ENCODE assay signal across 16 cellular contexts in genomic region chr6:80640176-80640575, GRCh38.
DNase-seq lines count a peak whose midpoint lies in the region; TF ChIP-seq lines count a peak whose summit lies in the region.
"Had no signal": no experiment of that assay in that cellular context is flagged by ENCODE, and none has a peak within 500 bp of the region (broad histone marks: within the 10 kb centered on the region; RNA-seq: fewer than 3 reads in every experiment).

No MANE protein-coding gene starts in this region.

- no peak overlapping the region for H2AFZ ChIP-seq in GM23248
- no peak overlapping the region for H2AFZ ChIP-seq in MM.1S (ENCODE audit: low read length)
- H2AFZ ChIP-seq in smooth muscle cell (ENCODE audit: low read depth): no peak overlapping the region
- H2AFZ ChIP-seq in hepatocyte: no peak overlapping the region
- no peak overlapping the region for H2AFZ ChIP-seq in PC-9

- no peak overlapping the region for H3K4me2 ChIP-seq in GM23248 (ENCODE audit: unreplicated experiment)
- H3K4me2 ChIP-seq in MM.1S (ENCODE audit: low read depth, low read length): peak overlapping the region; percentile 36
- H3K4me2 ChIP-seq in smooth muscle cell: no peak overlapping the region
- no peak overlapping the region for H3K4me2 ChIP-seq in hepatocyte
- H3K4me2 ChIP-seq in PC-9: no peak overlapping the region
- H3K4me2 ChIP-seq: BLaER1 had no signal

- H3K9me3 ChIP-seq in GM23248 (ENCODE audit: low read depth) (no peaks in the 10 kb centered on the region), MM.1S (replicated peaks; ENCODE audit: insufficient read depth, low read length) (no peaks in the 10 kb centered on the region), smooth muscle cell (replicated peaks; ENCODE audit: low read depth) (no peaks in the 10 kb centered on the region), hepatocyte (ENCODE audit: low read depth) (no peaks in the 10 kb centered on the region), PC-9 (ENCODE audit: insufficient read depth, low read depth) (no peaks in the 10 kb centered on the region)
- H3K9me3 ChIP-seq: BLaER1, Peyer's patch had no signal

- no peaks in the 10 kb centered on the region for H3K79me2 ChIP-seq in GM23248 (ENCODE audit: insufficient read depth)
- no peaks in the 10 kb centered on the region for H3K79me2 ChIP-seq in MM.1S (ENCODE audit: low read length)
- H3K79me2 ChIP-seq in smooth muscle cell (ENCODE audit: low read depth): no peaks in the 10 kb centered on the region
- H3K79me2 ChIP-seq in hepatocyte: no peaks in the 10 kb centered on the region
- no peaks in the 10 kb centered on the region for H3K79me2 ChIP-seq in PC-9 (ENCODE audit: low read depth)

- DNase-seq in GM23248: peak; percentile 17
- DNase-seq in MM.1S: peak; percentile 87
- DNase-seq in fibroblast of pulmonary artery (ENCODE audit: low read depth): peak; percentile 25
- no peak for DNase-seq in smooth muscle cell (lab: John Stamatoyannopoulos, UW; ENCODE audit: unreplicated experiment)
- no peak for DNase-seq in hepatocyte (ENCODE audit: low spot score)
- DNase-seq in PC-9: no peak
- DNase-seq in AG20443 (ENCODE audit: low spot score): no peak
- DNase-seq: CD8-positive, alpha-beta memory T cell; DND-41; GF-D8; NCI-H1417 treated with DMSO at 0.1 percent for 48 hours; NCI-H2029; NCI-H510A treated with DMSO at 0.1 percent for 48 hours; Peyer's patch; Right ventricle myocardium superior had no signal

- no peaks in the 10 kb centered on the region for H3K27me3 ChIP-seq in GM23248 (replicated peaks; ENCODE audit: insufficient read depth)
- no peaks in the 10 kb centered on the region for H3K27me3 ChIP-seq in MM.1S (replicated peaks; ENCODE audit: insufficient read depth, low read length)
- no peaks in the 10 kb centered on the region for H3K27me3 ChIP-seq in smooth muscle cell (ENCODE audit: low read depth)
- no peaks in the 10 kb centered on the region for H3K27me3 ChIP-seq in hepatocyte
- H3K27me3 ChIP-seq in PC-9 (ENCODE audit: insufficient read depth, low read depth): no peaks in the 10 kb centered on the region
- H3K27me3 ChIP-seq: BLaER1, Peyer's patch had no signal

- no peak overlapping the region for H3K27ac ChIP-seq in GM23248
- peak overlapping the region; percentile 81; the same call in 1 of the 2 replicates for H3K27ac ChIP-seq in MM.1S (ENCODE audit: low read length)
- H3K27ac ChIP-seq in smooth muscle cell (ENCODE audit: low read depth): peak overlapping the region; percentile 92
- H3K27ac ChIP-seq in hepatocyte: no peak overlapping the region
- H3K27ac ChIP-seq in PC-9: no peak overlapping the region
- H3K27ac ChIP-seq: BLaER1, Peyer's patch had no signal

- no TSS peak for BruUV-seq in PC-9 (replicated peaks; lab: Mats Ljungman, UMichigan)

- H3K4me3 ChIP-seq in GM23248: no peak overlapping the region
- no peak overlapping the region for H3K4me3 ChIP-seq in MM.1S (ENCODE audit: low read length)
- no peak overlapping the region for H3K4me3 ChIP-seq in fibroblast of pulmonary artery (replicated peaks; ENCODE audit: low read depth, low read length)
- H3K4me3 ChIP-seq in smooth muscle cell: no peak overlapping the region
- H3K4me3 ChIP-seq in hepatocyte: no peak overlapping the region
- H3K4me3 ChIP-seq in PC-9: no peak overlapping the region
- H3K4me3 ChIP-seq: BLaER1, Peyer's patch had no signal

- in situ Hi-C loops in GM23248 (cut with MboI): no loop called here

- H3F3A ChIP-seq in GM23248 (ENCODE audit: insufficient read depth): peaks cover 37% of the 10 kb centered on the region; the same call in 1 of the 2 replicates
- peaks cover 26% of the 10 kb centered on the region for H3F3A ChIP-seq in MM.1S (ENCODE audit: insufficient read depth, low read length)
- H3F3A ChIP-seq in smooth muscle cell (ENCODE audit: low read depth): no peaks in the 10 kb centered on the region
- no peaks in the 10 kb centered on the region for H3F3A ChIP-seq in PC-9 (ENCODE audit: insufficient read depth, low read depth)

- H3K9ac ChIP-seq in GM23248 (no peak overlapping the region), MM.1S (ENCODE audit: low read length) (no peak overlapping the region), smooth muscle cell (ENCODE audit: low read depth) (no peak overlapping the region)
- H3K9ac ChIP-seq: BLaER1 had no signal

- H3K9me2 ChIP-seq in GM23248 (ENCODE audit: insufficient read depth): no peaks in the 10 kb centered on the region
- H3K9me2 ChIP-seq in MM.1S (replicated peaks; ENCODE audit: insufficient read depth, low read length): no peaks in the 10 kb centered on the region
- no peaks in the 10 kb centered on the region for H3K9me2 ChIP-seq in hepatocyte (replicated peaks; ENCODE audit: insufficient read depth)
- no peaks in the 10 kb centered on the region for H3K9me2 ChIP-seq in PC-9 (ENCODE audit: insufficient read depth)

- H3K36me3 ChIP-seq in GM23248 (ENCODE audit: low read depth) (no peaks in the 10 kb centered on the region), MM.1S (replicated peaks; ENCODE audit: insufficient read depth, low read length) (no peaks in the 10 kb centered on the region), smooth muscle cell (ENCODE audit: low read depth) (no peaks in the 10 kb centered on the region), hepatocyte (replicated peaks; ENCODE audit: insufficient read depth, low read depth) (no peaks in the 10 kb centered on the region), PC-9 (ENCODE audit: low read depth) (no peaks in the 10 kb centered on the region)
- H3K36me3 ChIP-seq: BLaER1, Peyer's patch had no signal

- intact Hi-C loops in PC-9 (cut with micrococcal nuclease; ENCODE audit: unreplicated experiment): no loop called here

- TF ChIP-seq CTCF in MM.1S (IDR thresholded peaks at IDR 0.05; ENCODE audit: low read length): no peak
- TF ChIP-seq CTCF in fibroblast of pulmonary artery (IDR thresholded peaks at IDR 0.05; ENCODE audit: low read length, missing control alignments): no peak
- TF ChIP-seq CTCF in smooth muscle cell (IDR thresholded peaks at IDR 0.05; ENCODE audit: borderline replicate concordance, insufficient read depth, poor library complexity, severe bottlenecking): no peak
- TF ChIP-seq CTCF in hepatocyte (IDR thresholded peaks at IDR 0.05; ENCODE audit: poor library complexity): no peak
- TF ChIP-seq CTCF in PC-9 (conservative IDR thresholded peaks at IDR 0.05): no peak

- H3K4me1 ChIP-seq in GM23248 (ENCODE audit: insufficient read depth) (peaks cover 53% of the 10 kb centered on the region), MM.1S (ENCODE audit: low read length) (peaks cover 44% of the 10 kb centered on the region), smooth muscle cell (ENCODE audit: low read depth) (no peaks in the 10 kb centered on the region), hepatocyte (ENCODE audit: insufficient read depth) (peaks cover 5% of the 10 kb centered on the region), PC-9 (replicated peaks; ENCODE audit: insufficient read depth) (no peaks in the 10 kb centered on the region)
- H3K4me1 ChIP-seq: BLaER1, Peyer's patch had no signal

- H4K20me1 ChIP-seq in GM23248 (ENCODE audit: insufficient read depth) (no peaks in the 10 kb centered on the region), MM.1S (ENCODE audit: insufficient read depth, low read length) (no peaks in the 10 kb centered on the region), smooth muscle cell (ENCODE audit: low read depth) (no peaks in the 10 kb centered on the region), hepatocyte (ENCODE audit: insufficient read depth, poor library complexity, severe bottlenecking) (no peaks in the 10 kb centered on the region), PC-9 (ENCODE audit: insufficient read depth) (no peaks in the 10 kb centered on the region)
- H4K20me1 ChIP-seq: BLaER1 had no signal

- 23 to 35% methylated on average over 1 of the region's 1 CpG for WGBS in GM23248 (ENCODE audit: low coverage in 1 of 2, low lambda C conversion rate in 2 of 2, missing lambda C conversion rate in 2 of 2), 2 experiments
- 62% methylated on average over 1 of the region's 1 CpG for WGBS in smooth muscle cell (ENCODE audit: low lambda C conversion rate)
- WGBS in hepatocyte (ENCODE audit: low lambda C conversion rate, missing lambda C conversion rate): 59% methylated on average over 1 of the region's 1 CpG

- CTCF ChIA-PET in PC-9 (lab: Charles Lee): no interaction called here

- POLR2A ChIA-PET in PC-9 (lab: Charles Lee; ENCODE audit: unreplicated experiment): no interaction called here

Comparison
In these comparisons a context has a peak if more than half of its experiments do, and no peak if none do; other contexts are left out.
1. DNase-seq: peak in GM23248 (single experiment), MM.1S (single experiment) and fibroblast of pulmonary artery (single experiment); none in smooth muscle cell (single experiment), hepatocyte (single experiment), PC-9 (0 of 2) and AG20443 (single experiment).
2. H3K27ac ChIP-seq: peak in MM.1S (single experiment) and smooth muscle cell (single experiment); none in GM23248 (single experiment), hepatocyte (single experiment) and PC-9 (single experiment).